8 cellular contexts compared by ENCODE assay signal in genomic region chr19:39970424-39970673, GRCh38. TPM values are rescaled to one million over a fixed set of nuclear protein-coding genes. Genes with fewer than 3 reads are reported as not detected.
DNase-seq lines count a peak whose midpoint lies in the region; ATAC-seq and TF ChIP-seq lines count a peak whose summit lies in the region.

No MANE protein-coding gene starts in this region.

- peaks cover 24% of the 10 kb centered on the region for H4K20me1 ChIP-seq in BLaER1

- peaks cover 0 to 3% (median 0%) of the 10 kb centered on the region in 11 donors for H3K9me3 Mint-ChIP-seq in naive thymus-derived CD4-positive, alpha-beta T cell

- H3K4me1 Mint-ChIP-seq in naive thymus-derived CD4-positive, alpha-beta T cell = peaks cover 39 to 61% (median 51%) of the 10 kb centered on the region in 7 donors

- no peak for TF ChIP-seq CTCF in dorsolateral prefrontal cortex (IDR thresholded peaks at IDR 0.05 in 54 of 56, conservative IDR thresholded peaks at IDR 0.05 in 2 of 56; ENCODE audit: low read depth in 1 of 56, partially characterized antibody in 56 of 56)
- no peak for TF ChIP-seq CTCF in GM10266 (IDR thresholded peaks at IDR 0.05; ENCODE audit: control insufficient read depth, insufficient read depth, low read depth, missing control alignments)

- ATAC-seq in GM21447 (IDR thresholded peaks at IDR 0.05; ENCODE audit: unreplicated experiment) = peak; percentile 10
- peak; percentile 17 for ATAC-seq in naive thymus-derived CD4-positive, alpha-beta T cell

- H3K4me3 Mint-ChIP-seq in naive thymus-derived CD4-positive, alpha-beta T cell = peak overlapping the region; percentile 92 to 100 (median 94)

- H3K9me3 ChIP-seq in BLaER1 = no peaks in the 10 kb centered on the region
- no peaks in the 10 kb centered on the region for H3K9me3 ChIP-seq in NT2/D1 (ENCODE audit: insufficient read depth, low read length)
- H3K9me3 ChIP-seq in naive thymus-derived CD4-positive, alpha-beta T cell (ENCODE audit: control insufficient read depth in 2 of 3, low read length in 3 of 3) = no peaks in the 10 kb centered on the region

- H3K27me3 ChIP-seq in BLaER1 = no peaks in the 10 kb centered on the region
- H3K27me3 ChIP-seq in NT2/D1 (ENCODE audit: insufficient read depth, insufficient read length) = no peaks in the 10 kb centered on the region
- H3K27me3 ChIP-seq in dorsolateral prefrontal cortex = no peaks in the 10 kb centered on the region
- no peaks in the 10 kb centered on the region for H3K27me3 ChIP-seq in naive thymus-derived CD4-positive, alpha-beta T cell (ENCODE audit: control insufficient read depth in 2 of 2, insufficient read depth in 2 of 2, low read length in 2 of 2)

- H3K9ac ChIP-seq in BLaER1 = peak overlapping the region; percentile 87
- H3K9ac ChIP-seq in NT2/D1 (ENCODE audit: insufficient read length, low read depth) = peak overlapping the region; percentile 84

- H3K36me3 ChIP-seq in BLaER1 = peaks cover 34% of the 10 kb centered on the region
- peaks cover 34% of the 10 kb centered on the region for H3K36me3 ChIP-seq in NT2/D1 (ENCODE audit: insufficient read depth, insufficient read length, low read length)
- peaks cover 0 to 32% (median 5%) of the 10 kb centered on the region in 3 experiments for H3K36me3 ChIP-seq in naive thymus-derived CD4-positive, alpha-beta T cell (ENCODE audit: control insufficient read depth in 2 of 3, insufficient read depth in 3 of 3, low read length in 3 of 3)

- H3K4me1 ChIP-seq in BLaER1 (peaks cover 22% of the 10 kb centered on the region), NT2/D1 (ENCODE audit: insufficient read depth, insufficient read length) (peaks cover 2% of the 10 kb centered on the region)
- H3K4me1 ChIP-seq in naive thymus-derived CD4-positive, alpha-beta T cell (ENCODE audit: control insufficient read depth in 2 of 2, insufficient read depth in 2 of 2, low read length in 2 of 2) = peaks cover 27 to 32% of the 10 kb centered on the region in 2 donors

- peak overlapping the region; percentile 92 for H3K4me2 ChIP-seq in BLaER1

- peaks cover 0 to 41% (median 18%) of the 10 kb centered on the region in 5 donors for H3K36me3 Mint-ChIP-seq in naive thymus-derived CD4-positive, alpha-beta T cell

- H3K27ac Mint-ChIP-seq in naive thymus-derived CD4-positive, alpha-beta T cell = peak overlapping the region; percentile 95 to 99 (median 97)

- POLR2A ChIA-PET in naive thymus-derived CD4-positive, alpha-beta T cell (lab: Charles Lee) = interaction anchor here (0.6 to 3.8 kb wide), 27 partner anchors 9 to 220 kb away, joined by 3 to 91 read pairs (median 6); partner anchors contain the start of genes DYRK1B, FBL, FCGBP and ZNF546

- intact Hi-C loops in dorsolateral prefrontal cortex (cut with DNase I) = loop anchor here (2.0 to 5.0 kb wide), 3 partner anchors 124 to 178 kb away; partner anchors contain the start of genes FBL (in 2 of the 2) and DYRK1B (in 1 of the 2)
- intact Hi-C loops in naive thymus-derived CD4-positive, alpha-beta T cell (cut with micrococcal nuclease) = loop anchor here (1.0 to 10.0 kb wide), 14 partner anchors 11 to 744 kb away; partner anchors contain the start of genes MAP3K10 (in 2 of the 2), SERTAD3 (in 2 of the 2), CCNP (in 1 of the 2) and COQ8B (in 1 of the 2)

- CTCF ChIA-PET in naive thymus-derived CD4-positive, alpha-beta T cell (lab: Charles Lee) = interaction anchor here (0.6 to 4.5 kb wide), 37 partner anchors 8 to 847 kb away, joined by 3 to 54 read pairs (median 7); partner anchors contain the start of genes FBL and ZNF546

- peak overlapping the region; percentile 83 for H3K27ac ChIP-seq in BLaER1
- peak overlapping the region; percentile 59 to 97 (median 89) for H3K27ac ChIP-seq in dorsolateral prefrontal cortex
- peak overlapping the region; percentile 95 for H3K27ac ChIP-seq in naive thymus-derived CD4-positive, alpha-beta T cell (ENCODE audit: low read depth, low read length)

- H3K27me3 Mint-ChIP-seq in naive thymus-derived CD4-positive, alpha-beta T cell = no peaks in the 10 kb centered on the region

- DNase-seq in NT2/D1 (ENCODE audit: low read depth, low spot score) = no peak
- no peak for DNase-seq in dorsolateral prefrontal cortex
- no peak for DNase-seq in naive thymus-derived CD4-positive, alpha-beta T cell
- no peak for DNase-seq in mesenteric fat pad (ENCODE audit: low spot score)
- DNase-seq in GM10266 (ENCODE audit: extremely low spot score) = no peak
- no peak for DNase-seq in foreskin melanocyte

- H3K4me3 ChIP-seq in BLaER1 = peak overlapping the region; percentile 89
- H3K4me3 ChIP-seq in NT2/D1 (ENCODE audit: insufficient read length, low read depth) = peak overlapping the region; percentile 92
- peak overlapping the region; percentile 52 to 100 (median 92) for H3K4me3 ChIP-seq in dorsolateral prefrontal cortex
- H3K4me3 ChIP-seq in naive thymus-derived CD4-positive, alpha-beta T cell (ENCODE audit: low read length) = peak overlapping the region; percentile 88

RNA-seq across cellular contexts. Expression of gene PSMC4, which starts 0.6 kb away (rescaled TPM):
- total RNA-seq in dorsolateral prefrontal cortex (100 to 1,000 TPM in 12 of 120 experiments, 10 to 100 TPM in 108; 48.2 to 109 (median 89.0) TPM), mesenteric fat pad (85.5 TPM)
- total RNA-seq in naive thymus-derived CD4-positive, alpha-beta T cell = 100 to 1,000 TPM in 1 of 5 experiments, 10 to 100 TPM in 4; 48.7 to 146 (median 69.1) TPM
- 10 to 100 TPM; 73.5 to 91.1 TPM for polyA plus RNA-seq in naive thymus-derived CD4-positive, alpha-beta T cell

RNA-seq across cellular contexts. Expression of gene ZNF546, which starts 26.5 kb away (rescaled TPM):
- total RNA-seq in dorsolateral prefrontal cortex (10 to 100 TPM in 103 of 120 experiments, 1 to 10 TPM in 17; 5.7 to 28.7 (median 12.8) TPM), mesenteric fat pad (3.9 TPM)
- 10 to 100 TPM in 2 of 5 experiments, 1 to 10 TPM in 3; 4.7 to 24.8 (median 7.5) TPM for total RNA-seq in naive thymus-derived CD4-positive, alpha-beta T cell
- polyA plus RNA-seq in naive thymus-derived CD4-positive, alpha-beta T cell = 1 to 10 TPM; 7.0 to 7.6 TPM

RNA-seq across cellular contexts. Expression of gene FCGBP, which starts 35.9 kb away (rescaled TPM):
- total RNA-seq in dorsolateral prefrontal cortex (100 to 1,000 TPM in 8 of 120 experiments, 10 to 100 TPM in 93, 1 to 10 TPM in 19; 2.1 to 353 (median 22.5) TPM), mesenteric fat pad (108 TPM)
- 100 to 1,000 TPM in 2 of 5 experiments, 10 to 100 TPM in 3; 14.9 to 118 (median 28.1) TPM for total RNA-seq in naive thymus-derived CD4-positive, alpha-beta T cell
- 1 to 10 TPM in 1 of 2 donors, under 1 TPM in 1; 0.57 to 1.6 TPM for polyA plus RNA-seq in naive thymus-derived CD4-positive, alpha-beta T cell
